Comparison of ENCODE assay signal across 25 cellular contexts in the genomic region with DNA sequence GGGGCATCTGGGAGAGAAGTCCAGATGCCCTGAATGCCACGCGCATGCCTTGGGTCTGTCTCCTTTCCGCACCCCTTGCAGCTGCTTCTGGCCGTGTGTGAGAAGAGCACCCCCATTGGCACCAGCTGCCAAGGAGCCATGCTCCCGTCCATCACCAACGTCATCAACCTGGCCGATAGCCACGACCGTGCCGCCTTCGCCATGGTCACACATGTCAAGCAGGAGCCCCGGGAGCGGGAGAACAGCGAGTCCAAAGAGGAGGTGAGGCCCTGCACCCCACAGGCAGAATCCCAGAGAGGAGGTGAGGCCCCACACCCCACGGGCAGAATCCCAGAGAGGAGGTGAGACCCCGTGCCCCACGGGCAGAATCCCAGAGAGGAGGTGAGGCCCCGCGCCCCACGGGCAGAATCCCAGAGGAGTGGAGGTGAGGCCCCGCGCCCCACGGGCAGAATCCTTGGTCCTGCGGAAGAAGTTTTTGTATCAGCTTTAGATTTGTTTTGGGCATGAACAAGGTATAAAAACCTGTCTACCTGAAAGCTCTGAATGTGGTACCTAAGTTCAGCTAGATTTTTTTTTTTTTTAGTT.
"Had no signal": no experiment of that assay in that cellular context is flagged by ENCODE, and none has a peak within 500 bp of the region (broad histone marks: within the 10 kb centered on the region; RNA-seq: fewer than 3 reads in every experiment).

No MANE protein-coding gene starts in this region.

- H3K4me1 Mint-ChIP-seq: nephron progenitor cell; stimulated activated memory B cell treated with anti-CD40 and anti-IgM and Interleukin-4, amounts not matched to agents 10 μg/mL and 1 μg/mL and 100 μg/mL, for 72 hours had no signal

- ATAC-seq: foreskin keratinocyte; gastroesophageal sphincter; heart left ventricle; left lobe of liver; naive thymus-derived CD8-positive, alpha-beta T cell; right lobe of liver; stimulated activated memory B cell treated with anti-CD40 and anti-IgM and Interleukin-4, amounts not matched to agents 10 μg/mL and 1 μg/mL and 100 μg/mL, for 72 hours had no signal

- H3K27ac ChIP-seq: colonic mucosa, esophagus muscularis mucosa, foreskin keratinocyte, gastroesophageal sphincter, heart left ventricle, hepatocyte, parathyroid adenoma, right lobe of liver, suprapubic skin, transverse colon, vagina had no signal

- H3K4me3 ChIP-seq: colonic mucosa, esophagus muscularis mucosa, gastroesophageal sphincter, heart left ventricle, hepatocyte, lung, right lobe of liver, suprapubic skin, transverse colon, vagina had no signal

- H3K4me2 ChIP-seq: hepatocyte had no signal

- H3K9ac ChIP-seq: parathyroid adenoma had no signal

- H3K9me3 Mint-ChIP-seq: naive thymus-derived CD8-positive, alpha-beta T cell; nephron progenitor cell; stimulated activated memory B cell treated with anti-CD40 and anti-IgM and Interleukin-4, amounts not matched to agents 10 μg/mL and 1 μg/mL and 100 μg/mL, for 72 hours; stimulated activated naive CD8-positive, alpha-beta T cell treated with anti-CD3 and anti-CD28 coated beads, Interleukin-15, Interleukin-2, amounts not matched to agents 100 ng/mL and 50 ng/mL, for 24 hours had no signal

- H3K9me3 ChIP-seq: colonic mucosa, esophagus muscularis mucosa, gastroesophageal sphincter, heart left ventricle, right lobe of liver, suprapubic skin, transverse colon, vagina had no signal

- H2AFZ ChIP-seq: hepatocyte, parathyroid adenoma had no signal

- H3K4me3 Mint-ChIP-seq: naive thymus-derived CD8-positive, alpha-beta T cell; nephron progenitor cell; stimulated activated memory B cell treated with anti-CD40 and anti-IgM and Interleukin-4, amounts not matched to agents 10 μg/mL and 1 μg/mL and 100 μg/mL, for 72 hours; stimulated activated naive CD8-positive, alpha-beta T cell treated with anti-CD3 and anti-CD28 coated beads, Interleukin-15, Interleukin-2, amounts not matched to agents 100 ng/mL and 50 ng/mL, for 24 hours had no signal

- H3K27ac Mint-ChIP-seq: progenitor cell of endocrine pancreas; stimulated activated memory B cell treated with anti-CD40 and anti-IgM and Interleukin-4, amounts not matched to agents 10 μg/mL and 1 μg/mL and 100 μg/mL, for 72 hours; stimulated activated naive CD8-positive, alpha-beta T cell treated with anti-CD3 and anti-CD28 coated beads, Interleukin-15, Interleukin-2, amounts not matched to agents 100 ng/mL and 50 ng/mL, for 24 hours had no signal

- H3K79me2 ChIP-seq: hepatocyte had no signal

- H3K27me3 Mint-ChIP-seq: naive thymus-derived CD8-positive, alpha-beta T cell; progenitor cell of endocrine pancreas; stimulated activated memory B cell treated with anti-CD40 and anti-IgM and Interleukin-4, amounts not matched to agents 10 μg/mL and 1 μg/mL and 100 μg/mL, for 72 hours; stimulated activated naive CD8-positive, alpha-beta T cell treated with anti-CD3 and anti-CD28 coated beads, Interleukin-15, Interleukin-2, amounts not matched to agents 100 ng/mL and 50 ng/mL, for 24 hours had no signal

- DNase-seq: colonic mucosa; dermis blood vessel endothelial cell; effector memory CD4-positive, alpha-beta T cell; foreskin keratinocyte; kidney; mesenchymal stem cell; midbrain; naive thymus-derived CD8-positive, alpha-beta T cell; nephron progenitor cell; occipital lobe; right lobe of liver; stimulated activated CD4-positive, alpha-beta T cell treated with anti-CD3 and anti-CD28 coated beads, Interleukin-4, amount 100 ng/mL, for 4 hours; transverse colon had no signal

- H3K4me1 ChIP-seq: colonic mucosa, esophagus muscularis mucosa, foreskin keratinocyte, gastroesophageal sphincter, parathyroid adenoma, right lobe of liver, suprapubic skin, transverse colon, vagina had no signal

- H3K27me3 ChIP-seq: colonic mucosa, esophagus muscularis mucosa, foreskin keratinocyte, gastroesophageal sphincter, heart left ventricle, hepatocyte, right lobe of liver, suprapubic skin, transverse colon, vagina had no signal
